In genomic region chr6:33052627-33053026, GRCh38 we compare ENCODE assay signal across 23 cellular contexts. TPM values are rescaled to one million over a fixed set of nuclear protein-coding genes. Genes with fewer than 3 reads are reported as not detected.
DNase-seq lines count a peak whose midpoint lies in the region; ATAC-seq, FAIRE-seq and TF ChIP-seq lines count a peak whose summit lies in the region.
"Had no signal": no experiment of that assay in that cellular context is flagged by ENCODE, and none has a peak within 500 bp of the region (broad histone marks: within the 10 kb centered on the region; RNA-seq: fewer than 3 reads in every experiment).

No MANE protein-coding gene starts in this region.

- no peak overlapping the region for H2AFZ ChIP-seq in HepG2 (ENCODE audit: low read length)

- no peak for ATAC-seq in right lobe of liver
- no peak for ATAC-seq in HepG2
- ATAC-seq in body of pancreas = peak; percentile 66
- ATAC-seq in pancreas = peak in 3 of 4 donors; percentile 48 to 59 (median 50)
- ATAC-seq: A549, GM12878 had no signal

- H3K36me3 ChIP-seq in right lobe of liver (no peaks in the 10 kb centered on the region), HepG2 (replicated peaks in 1 of 2; ENCODE audit: control insufficient read depth in 1 of 2, insufficient read depth in 2 of 2, low read length in 2 of 2) (no peaks in the 10 kb centered on the region), body of pancreas (replicated peaks in 1 of 2; ENCODE audit: insufficient read depth in 1 of 2, low read depth in 2 of 2) (no peaks in the 10 kb centered on the region), pancreas (no peaks in the 10 kb centered on the region)
- H3K36me3 ChIP-seq: BLaER1, HAP-1 had no signal

- H4K20me1 ChIP-seq in HepG2 (ENCODE audit: insufficient read depth, low read length) = no peaks in the 10 kb centered on the region
- H4K20me1 ChIP-seq: BLaER1 had no signal

- POLR2A ChIA-PET in HepG2 (lab: Yijun Ruan, JAX) = no interaction called here

- no peaks in the 10 kb centered on the region for H3K27me3 ChIP-seq in right lobe of liver
- H3K27me3 ChIP-seq in HepG2 (ENCODE audit: control insufficient read depth in 1 of 2, insufficient read depth in 2 of 2, low read length in 2 of 2) = peaks cover 0 to 20% of the 10 kb centered on the region in 2 experiments; a peak in 2 of 5 replicates
- no peaks in the 10 kb centered on the region for H3K27me3 ChIP-seq in body of pancreas
- H3K27me3 ChIP-seq in pancreas = no peaks in the 10 kb centered on the region
- H3K27me3 ChIP-seq: BLaER1 had no signal

- intact Hi-C loops in right lobe of liver (cut with DNase I) (no loop called here), HepG2 (cut with micrococcal nuclease; ENCODE audit: unreplicated experiment) (no loop called here), body of pancreas (cut with DNase I) (no loop called here), pancreas (cut with DNase I) (no loop called here)

- no peaks in the 10 kb centered on the region for H3K4me1 Mint-ChIP-seq in mesothelial cell of epicardium

- no peaks in the 10 kb centered on the region for H3K9me3 ChIP-seq in right lobe of liver
- no peaks in the 10 kb centered on the region for H3K9me3 ChIP-seq in HepG2 (ENCODE audit: low read length)
- no peaks in the 10 kb centered on the region for H3K9me3 ChIP-seq in body of pancreas
- H3K9me3 ChIP-seq in pancreas = no peaks in the 10 kb centered on the region
- H3K9me3 ChIP-seq: A549, HAP-1 had no signal

- H3K4me2 ChIP-seq in HepG2 (ENCODE audit: low read depth, low read length) = no peak overlapping the region
- H3K4me2 ChIP-seq: A549, BLaER1 had no signal

- no TSS peak for BruUV-seq in HepG2 (replicated peaks; lab: Mats Ljungman, UMichigan)

- FAIRE-seq in HepG2 (lab: Jason Lieb, UNC) (no peak), pancreas (lab: Jason Lieb, UNC) (no peak)
- FAIRE-seq: A549, GM12878 had no signal

- in situ Hi-C loops in HepG2 (cut with HindIII; ENCODE audit: extremely low pct_ligation_motif_present, low pct_unique_long_range_greater_than_20kb) = no loop called here

- TF ChIP-seq CTCF in right lobe of liver (IDR thresholded peaks at IDR 0.05) = no peak
- TF ChIP-seq CTCF in HepG2 (CRISPR knock-in tag; IDR thresholded peaks at IDR 0.05) = no peak
- no peak for TF ChIP-seq CTCF in body of pancreas (IDR thresholded peaks at IDR 0.05)
- no peak for TF ChIP-seq CTCF in pancreas (IDR thresholded peaks at IDR 0.05)
- no peak for TF ChIP-seq CTCF in mesothelial cell of epicardium (IDR thresholded peaks at IDR 0.05; ENCODE audit: unreplicated experiment)

- peak overlapping the region in 2 of 3 donors; percentile 16 to 40 for H3K27ac ChIP-seq in right lobe of liver
- no peak overlapping the region for H3K27ac ChIP-seq in HepG2 (ENCODE audit: extremely low read length, insufficient read depth, low read length)
- peak overlapping the region in 3 of 4 donors; percentile 8 to 45 (median 19) for H3K27ac ChIP-seq in body of pancreas
- no peak overlapping the region for H3K27ac ChIP-seq in pancreas
- H3K27ac ChIP-seq: 22Rv1, A549, BLaER1 had no signal

- no peak overlapping the region for H3K27ac Mint-ChIP-seq in mesothelial cell of epicardium
- H3K27ac Mint-ChIP-seq: CD14-positive monocyte; CD4-positive, alpha-beta memory T cell had no signal

- no peak overlapping the region for H3K4me3 Mint-ChIP-seq in mesothelial cell of epicardium
- H3K4me3 Mint-ChIP-seq: CD14-positive monocyte; CD4-positive, alpha-beta memory T cell; IgD-negative memory B cell had no signal

- no peaks in the 10 kb centered on the region for H3K79me2 ChIP-seq in HepG2 (ENCODE audit: insufficient read depth, low read length)

- peaks cover 0 to 11% (median 4%) of the 10 kb centered on the region in 4 donors for H3K4me1 ChIP-seq in right lobe of liver
- H3K4me1 ChIP-seq in HepG2 (ENCODE audit: insufficient read depth, low read length) = peaks cover 11% of the 10 kb centered on the region; the same call in 1 of the 2 replicates
- H3K4me1 ChIP-seq in body of pancreas = no peaks in the 10 kb centered on the region
- no peaks in the 10 kb centered on the region for H3K4me1 ChIP-seq in pancreas
- H3K4me1 ChIP-seq: A549 had no signal

- peaks cover 51% of the 10 kb centered on the region for H3K27me3 Mint-ChIP-seq in mesothelial cell of epicardium (ENCODE audit: low read depth)
- H3K27me3 Mint-ChIP-seq: IgD-negative memory B cell had no signal

- H3K36me3 Mint-ChIP-seq in mesothelial cell of epicardium = no peaks in the 10 kb centered on the region
- H3K36me3 Mint-ChIP-seq: CD4-positive, alpha-beta memory T cell had no signal

- no peak overlapping the region for H3K4me3 ChIP-seq in right lobe of liver
- H3K4me3 ChIP-seq in HepG2 (replicated peaks in 1 of 3; ENCODE audit: insufficient read depth in 1 of 3, low read depth in 2 of 3, low read length in 3 of 3) = no peak overlapping the region
- no peak overlapping the region for H3K4me3 ChIP-seq in body of pancreas
- no peak overlapping the region for H3K4me3 ChIP-seq in pancreas
- H3K4me3 ChIP-seq: A549, BLaER1, GM12878, HAP-1 had no signal

- TF ChIP-seq EP300 in HepG2 (IDR thresholded peaks at IDR 0.05; ENCODE audit: low read depth in 2 of 2, low read length in 2 of 2) (no peak), HepG2 (CRISPR knock-in tag; IDR thresholded peaks at IDR 0.05; ENCODE audit: borderline replicate concordance) (no peak)

- CTCF ChIA-PET in HepG2 (lab: Yijun Ruan, JAX; ENCODE audit: low intra/inter-chr PET ratio, low total read pairs) = no interaction called here

- TF ChIP-seq POLR2A in right lobe of liver (IDR thresholded peaks at IDR 0.05) (no peak), HepG2 (IDR thresholded peaks at IDR 0.05; ENCODE audit: insufficient read depth in 1 of 2, low read depth in 2 of 2, low read length in 2 of 2) (no peak), body of pancreas (IDR thresholded peaks at IDR 0.05) (no peak)

- H3K9ac ChIP-seq in HepG2 (ENCODE audit: insufficient read depth, low read depth, low read length) = no peak overlapping the region
- H3K9ac ChIP-seq: BLaER1 had no signal

- no peak for TF ChIP-seq RAD21 in HepG2 (CRISPR knock-in tag; IDR thresholded peaks at IDR 0.05)

- DNase-seq in right lobe of liver (no peak), HepG2 (ENCODE audit: low spot score) (no peak), body of pancreas (no peak), pancreas (no peak), cortex of kidney (lab: John Stamatoyannopoulos, UW) (no peak), NCI-H128 (lab: John Stamatoyannopoulos, UW; ENCODE audit: unreplicated experiment) (no peak), mesothelial cell of epicardium (ENCODE audit: low spot score in 2 of 2, unreplicated experiment in 2 of 2) (no peak)
- DNase-seq in activated CD4-positive, CD25-positive, alpha-beta regulatory T cell (lab: John Stamatoyannopoulos, UW) = no peak
- DNase-seq: AML-193; CD4-positive, alpha-beta memory T cell; DMS 273 treated with DMSO at 0.1 percent for 48 hours; DMS53; DND-41; EL had no signal

- peaks cover 20% of the 10 kb centered on the region for H3K9me3 Mint-ChIP-seq in mesothelial cell of epicardium

RNA-seq across cellular contexts. Expression of gene HLA-DPA1, which starts 20.8 kb away (rescaled TPM):
- total RNA-seq in right lobe of liver (10 to 100 TPM; 10.0 to 74.8 (median 26.3) TPM), HepG2 (2016; rRNA removed; fragmentation: Illumina TruSeq; extraction: Trizol) (not detected in 2 replicates), body of pancreas (10 to 100 TPM; 10.5 to 81.7 TPM), pancreas (100 to 1,000 TPM in 1 of 6 donors, 10 to 100 TPM in 2, 1 to 10 TPM in 3; 8.7 to 162 (median 13.5) TPM), mesothelial cell of epicardium (2.0 to 2.2 TPM (median 2.0 TPM) in 3 replicates)
- total RNA-seq in HepG2 (2016; cell fraction: cytosol; rRNA removed; fragmentation: Illumina TruSeq; extraction: Trizol; ENCODE audit: low read depth) = not detected in 2 replicates
- total RNA-seq in HepG2 (2016; cell fraction: insoluble cytoplasmic fraction; rRNA removed; fragmentation: Illumina TruSeq; extraction: Trizol) = not detected in 2 replicates
- total RNA-seq in HepG2 (2016; cell fraction: membrane; rRNA removed; fragmentation: Illumina TruSeq; extraction: Trizol) = not detected in 2 replicates
- total RNA-seq in HepG2 (2016; cell fraction: nucleus; rRNA removed; fragmentation: Illumina TruSeq; extraction: Trizol) = not detected in 2 replicates
- polyA plus RNA-seq in HepG2 (2011; rRNA removed) (not detected in 2 replicates), pancreas (1 to 10 TPM; 5.5 to 9.1 TPM)
- polyA plus RNA-seq in HepG2 (2011; cell fraction: cytosol; rRNA removed) = 0.05 and 0.18 TPM in 2 replicates
- not detected in 2 replicates for polyA plus RNA-seq in HepG2 (2011; cell fraction: nucleus; rRNA removed)
- polyA plus RNA-seq in HepG2 (2012) = not detected in 2 replicates
- polyA plus RNA-seq in HepG2 (2016; cell fraction: cytosol; fragmentation: Illumina TruSeq; extraction: Trizol; ENCODE audit: low read depth) = not detected in 2 replicates
- polyA plus RNA-seq in HepG2 (2016; cell fraction: insoluble cytoplasmic fraction; fragmentation: Illumina TruSeq; extraction: Trizol; ENCODE audit: low read depth) = not detected in 2 replicates
- not detected in 2 replicates for polyA plus RNA-seq in HepG2 (2016; cell fraction: membrane; fragmentation: Illumina TruSeq; extraction: Trizol; ENCODE audit: low read depth)
- polyA plus RNA-seq in HepG2 (2016; cell fraction: nucleus; fragmentation: Illumina TruSeq; extraction: Trizol; ENCODE audit: insufficient read depth, low read depth) = not detected in 2 replicates
- polyA minus RNA-seq in HepG2 (2011; rRNA and poly(A)+ RNA removed; ENCODE audit: low replicate concordance) = 0.77 TPM in 1 of 2 replicates, not detected in the other
- polyA minus RNA-seq in HepG2 (2011; cell fraction: cytosol; rRNA and poly(A)+ RNA removed) = not detected in 2 replicates
- polyA minus RNA-seq in HepG2 (2011; cell fraction: nucleus; rRNA and poly(A)+ RNA removed) = not detected in 2 replicates
- total RNA-seq: G401, HT-29 had no signal

RNA-seq across cellular contexts. Expression of gene HLA-DPB1, which starts 23.2 kb away (rescaled TPM):
- total RNA-seq in right lobe of liver = 10 to 100 TPM in 5 of 6 experiments, 1 to 10 TPM in 1; 8.6 to 66.7 (median 23.0) TPM
- total RNA-seq in HepG2 (2016; rRNA removed; fragmentation: Illumina TruSeq; extraction: Trizol) = not detected in 2 replicates
- total RNA-seq in HepG2 (2016; cell fraction: cytosol; rRNA removed; fragmentation: Illumina TruSeq; extraction: Trizol; ENCODE audit: low read depth) = not detected in 2 replicates
- not detected in 2 replicates for total RNA-seq in HepG2 (2016; cell fraction: insoluble cytoplasmic fraction; rRNA removed; fragmentation: Illumina TruSeq; extraction: Trizol)
- total RNA-seq in HepG2 (2016; cell fraction: membrane; rRNA removed; fragmentation: Illumina TruSeq; extraction: Trizol) = not detected in 2 replicates
- not detected in 2 replicates for total RNA-seq in HepG2 (2016; cell fraction: nucleus; rRNA removed; fragmentation: Illumina TruSeq; extraction: Trizol)
- polyA plus RNA-seq in HepG2 (2011; rRNA removed) = not detected in 2 replicates
- 0.09 TPM in 1 of 2 replicates, not detected in the other for polyA plus RNA-seq in HepG2 (2011; cell fraction: cytosol; rRNA removed)
- 0.21 and 0.23 TPM in 2 replicates for polyA plus RNA-seq in HepG2 (2011; cell fraction: nucleus; rRNA removed)
- not detected in 2 replicates for polyA plus RNA-seq in HepG2 (2012)
- polyA plus RNA-seq in HepG2 (2016; cell fraction: cytosol; fragmentation: Illumina TruSeq; extraction: Trizol; ENCODE audit: low read depth) = not detected in 2 replicates
- polyA plus RNA-seq in HepG2 (2016; cell fraction: insoluble cytoplasmic fraction; fragmentation: Illumina TruSeq; extraction: Trizol; ENCODE audit: low read depth) = not detected in 2 replicates
- polyA plus RNA-seq in HepG2 (2016; cell fraction: membrane; fragmentation: Illumina TruSeq; extraction: Trizol; ENCODE audit: low read depth) = not detected in 2 replicates
- polyA plus RNA-seq in HepG2 (2016; cell fraction: nucleus; fragmentation: Illumina TruSeq; extraction: Trizol; ENCODE audit: insufficient read depth, low read depth) = not detected in 2 replicates
- polyA minus RNA-seq in HepG2 (2011; rRNA and poly(A)+ RNA removed; ENCODE audit: low replicate concordance) = 0.63 TPM in 1 of 2 replicates, not detected in the other
- not detected in 2 replicates for polyA minus RNA-seq in HepG2 (2011; cell fraction: cytosol; rRNA and poly(A)+ RNA removed)
- polyA minus RNA-seq in HepG2 (2011; cell fraction: nucleus; rRNA and poly(A)+ RNA removed) = not detected in 2 replicates
- 10 to 100 TPM; 41.2 to 52.4 TPM for total RNA-seq in body of pancreas
- total RNA-seq in pancreas = 100 to 1,000 TPM in 1 of 6 donors, 10 to 100 TPM in 5; 11.8 to 156 (median 23.3) TPM
- 10 to 100 TPM; 16.7 to 20.8 TPM for polyA plus RNA-seq in pancreas
- total RNA-seq in mesothelial cell of epicardium = 12.0 to 12.7 TPM (median 12.0 TPM) in 3 replicates
- total RNA-seq: G401, HT-29 had no signal
- polyA plus RNA-seq: A549 had no signal

RNA-seq across cellular contexts. Expression of gene HLA-DOA, which starts 43.2 kb away (rescaled TPM):
- 1 to 10 TPM in 5 of 6 experiments, under 1 TPM in 1; 0.37 to 3.3 (median 1.2) TPM for total RNA-seq in right lobe of liver
- 0.07 and 0.09 TPM in 2 replicates for total RNA-seq in HepG2 (2016; rRNA removed; fragmentation: Illumina TruSeq; extraction: Trizol)
- not detected in 2 replicates for total RNA-seq in HepG2 (2016; cell fraction: cytosol; rRNA removed; fragmentation: Illumina TruSeq; extraction: Trizol; ENCODE audit: low read depth)
- total RNA-seq in HepG2 (2016; cell fraction: insoluble cytoplasmic fraction; rRNA removed; fragmentation: Illumina TruSeq; extraction: Trizol) = 0.04 TPM in 1 of 2 replicates, not detected in the other
- 0.06 TPM in 1 of 2 replicates, not detected in the other for total RNA-seq in HepG2 (2016; cell fraction: membrane; rRNA removed; fragmentation: Illumina TruSeq; extraction: Trizol)
- total RNA-seq in HepG2 (2016; cell fraction: nucleus; rRNA removed; fragmentation: Illumina TruSeq; extraction: Trizol) = 0.09 TPM in 1 of 2 replicates, not detected in the other
- 0.03 TPM in 1 of 2 replicates, not detected in the other for polyA plus RNA-seq in HepG2 (2011; rRNA removed)
- polyA plus RNA-seq in HepG2 (2011; cell fraction: cytosol; rRNA removed) = 0.04 TPM in 1 of 2 replicates, not detected in the other
- polyA plus RNA-seq in HepG2 (2011; cell fraction: nucleus; rRNA removed) = not detected in 2 replicates
- polyA plus RNA-seq in HepG2 (2012) = not detected in 2 replicates
- polyA plus RNA-seq in HepG2 (2016; cell fraction: cytosol; fragmentation: Illumina TruSeq; extraction: Trizol; ENCODE audit: low read depth) = not detected in 2 replicates
- 0.07 TPM in 1 of 2 replicates, not detected in the other for polyA plus RNA-seq in HepG2 (2016; cell fraction: insoluble cytoplasmic fraction; fragmentation: Illumina TruSeq; extraction: Trizol; ENCODE audit: low read depth)
- polyA plus RNA-seq in HepG2 (2016; cell fraction: membrane; fragmentation: Illumina TruSeq; extraction: Trizol; ENCODE audit: low read depth) = not detected in 2 replicates
- polyA plus RNA-seq in HepG2 (2016; cell fraction: nucleus; fragmentation: Illumina TruSeq; extraction: Trizol; ENCODE audit: insufficient read depth, low read depth) = 0.63 TPM in 1 of 2 replicates, not detected in the other
- 0.30 TPM in 1 of 2 replicates, not detected in the other for polyA minus RNA-seq in HepG2 (2011; rRNA and poly(A)+ RNA removed; ENCODE audit: low replicate concordance)
- not detected in 2 replicates for polyA minus RNA-seq in HepG2 (2011; cell fraction: cytosol; rRNA and poly(A)+ RNA removed)
- polyA minus RNA-seq in HepG2 (2011; cell fraction: nucleus; rRNA and poly(A)+ RNA removed) = not detected in 2 replicates
- 10 to 100 TPM in 1 of 2 donors, 1 to 10 TPM in 1; 2.0 to 83.3 TPM for total RNA-seq in body of pancreas
- 10 to 100 TPM in 1 of 6 donors, 1 to 10 TPM in 3, under 1 TPM in 2; 0.60 to 16.5 (median 2.2) TPM for total RNA-seq in pancreas
- polyA plus RNA-seq in pancreas = under 1 TPM; 0.38 to 0.46 TPM
- total RNA-seq in mesothelial cell of epicardium = 4.8 to 6.1 TPM (median 5.8 TPM) in 3 replicates

Comparison
In these comparisons a context has a peak if more than half of its experiments do, and no peak if none do; other contexts are left out.
1. H3K27ac ChIP-seq: peak in right lobe of liver (2 of 3) and body of pancreas (3 of 4); none in HepG2 (single experiment) and pancreas (0 of 4).
2. RNA of gene HLA-DPB1, which starts 23.2 kb away (total RNA-seq): 41.2 to 52.4 TPM in body of pancreas, 11.8 to 156 TPM in pancreas, 8.6 to 66.7 TPM in right lobe of liver and 12.0 to 12.7 TPM in mesothelial cell of epicardium; not detected in HepG2; every median in the first group is over 4 times any median in the second.
3. ATAC-seq: peak in body of pancreas (single experiment) and pancreas (3 of 4); none in right lobe of liver (0 of 4) and HepG2 (single experiment).